In the genomic region with DNA sequence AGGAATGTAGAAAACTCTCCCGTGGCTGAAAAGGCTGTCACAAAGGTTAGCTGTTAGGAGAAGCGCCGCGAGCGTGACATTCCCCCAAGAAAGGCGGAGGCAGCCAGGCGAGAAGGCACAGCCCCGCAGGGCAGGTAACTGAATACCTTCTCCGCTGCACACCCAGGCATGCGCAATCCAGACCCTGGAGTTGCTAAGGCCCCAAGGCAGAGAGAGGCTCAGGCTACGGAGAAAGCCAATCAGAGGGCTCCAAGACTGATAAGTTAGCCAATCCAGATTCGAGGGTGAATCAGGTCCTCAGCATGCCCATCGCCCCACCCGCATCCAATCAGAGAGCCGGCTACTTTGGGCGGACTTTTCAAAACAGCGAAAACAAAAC, we compare ENCODE assay signal across 8 cellular contexts. TPM values are rescaled to one million over a fixed set of nuclear protein-coding genes. Genes with fewer than 3 reads are reported as not detected.
DNase-seq lines count a peak whose midpoint lies in the region; ATAC-seq and TF ChIP-seq lines count a peak whose summit lies in the region.

No MANE protein-coding gene starts in this region.

- TF ChIP-seq POLR2A in gastroesophageal sphincter (IDR thresholded peaks at IDR 0.05): no peak

- H3K4me3 ChIP-seq in HAP-1: peak overlapping the region; percentile 84
- H3K4me3 ChIP-seq in MG63: peak overlapping the region; percentile 89
- H3K4me3 ChIP-seq in gastroesophageal sphincter: peak overlapping the region; percentile 73 to 98
- H3K4me3 ChIP-seq in neutrophil (ENCODE audit: low read depth in 1 of 2, low read length in 1 of 2): peak overlapping the region; percentile 99

- CTCF ChIA-PET in activated naive CD4-positive, alpha-beta T cell treated with anti-CD3 and anti-CD28 coated beads, Interleukin-2, amount 10 ng/mL, durations not matched to agents 7 days and 5 days (lab: Charles Lee): interaction anchor here (1.0 to 3.1 kb wide), 3 partner anchors 47 to 61 kb away, joined by 3 to 15 read pairs (median 7); no protein-coding TSS in a partner anchor

- peak overlapping the region; percentile 97 for H3K27ac Mint-ChIP-seq in activated naive CD4-positive, alpha-beta T cell treated with anti-CD3 and anti-CD28 coated beads, Interleukin-2, amount 10 ng/mL, durations not matched to agents 7 days and 5 days

- H3K9me3 ChIP-seq in HAP-1: no peaks in the 10 kb centered on the region
- H3K9me3 ChIP-seq in MG63: no peaks in the 10 kb centered on the region
- H3K9me3 ChIP-seq in gastroesophageal sphincter: no peaks in the 10 kb centered on the region
- no peaks in the 10 kb centered on the region for H3K9me3 ChIP-seq in neutrophil

- peak overlapping the region; percentile 91 for H3K4me3 Mint-ChIP-seq in activated naive CD4-positive, alpha-beta T cell treated with anti-CD3 and anti-CD28 coated beads, Interleukin-2, amount 10 ng/mL, durations not matched to agents 7 days and 5 days

- peaks cover 8% of the 10 kb centered on the region for H3K27me3 Mint-ChIP-seq in activated naive CD4-positive, alpha-beta T cell treated with anti-CD3 and anti-CD28 coated beads, Interleukin-2, amount 10 ng/mL, durations not matched to agents 7 days and 5 days

- in situ Hi-C loops in HAP-1 (cut with MboI; ENCODE audit: low sequenced_read_pairs): loop anchor here (10.0 kb wide), 1 partner anchor 82 kb away; a partner anchor contains a TSS

- no peak for TF ChIP-seq EP300 in gastroesophageal sphincter (IDR thresholded peaks at IDR 0.05)

- peaks cover 13% of the 10 kb centered on the region for H3K36me3 Mint-ChIP-seq in activated naive CD4-positive, alpha-beta T cell treated with anti-CD3 and anti-CD28 coated beads, Interleukin-2, amount 10 ng/mL, durations not matched to agents 7 days and 5 days

- TF ChIP-seq CTCF in gastroesophageal sphincter (IDR thresholded peaks at IDR 0.05) (no peak), neutrophil (IDR thresholded peaks at IDR 0.05) (peak; percentile 10)

- DNase-seq in GDM1 (lab: John Stamatoyannopoulos, UW): peak; percentile 97
- DNase-seq in HAP-1 (ENCODE audit: low spot score in 2 of 2): peak; percentile 97 to 99
- DNase-seq in MG63: peak; percentile 92
- DNase-seq in SHP77 (lab: John Stamatoyannopoulos, UW): peak; percentile 99
- DNase-seq in activated naive CD4-positive, alpha-beta T cell treated with anti-CD3 and anti-CD28 coated beads, Interleukin-2, amount 10 ng/mL, durations not matched to agents 7 days and 5 days: peak; percentile 97
- DNase-seq in superior temporal gyrus (ENCODE audit: extremely low spot score): peak; percentile 100

- H3K27me3 ChIP-seq in HAP-1 (ENCODE audit: low read depth) (no peaks in the 10 kb centered on the region), MG63 (no peaks in the 10 kb centered on the region), gastroesophageal sphincter (no peaks in the 10 kb centered on the region), neutrophil (no peaks in the 10 kb centered on the region)

- H3K4me1 Mint-ChIP-seq in activated naive CD4-positive, alpha-beta T cell treated with anti-CD3 and anti-CD28 coated beads, Interleukin-2, amount 10 ng/mL, durations not matched to agents 7 days and 5 days: peaks cover 39% of the 10 kb centered on the region

- peaks cover 17% of the 10 kb centered on the region for H3K36me3 ChIP-seq in HAP-1 (replicated peaks)
- no peaks in the 10 kb centered on the region for H3K36me3 ChIP-seq in MG63
- H3K36me3 ChIP-seq in gastroesophageal sphincter: peaks cover 0 to 22% of the 10 kb centered on the region in 2 donors
- peaks cover 34% of the 10 kb centered on the region for H3K36me3 ChIP-seq in neutrophil

- 0% methylated on average over 13 to 15 of the region's 17 CpGs for WGBS in gastroesophageal sphincter (ENCODE audit: low coverage in 1 of 2), 2 donors

- H3K9me3 Mint-ChIP-seq in activated naive CD4-positive, alpha-beta T cell treated with anti-CD3 and anti-CD28 coated beads, Interleukin-2, amount 10 ng/mL, durations not matched to agents 7 days and 5 days: no peaks in the 10 kb centered on the region

- peak overlapping the region; percentile 80 to 98 (median 90) for H3K27ac ChIP-seq in gastroesophageal sphincter
- peak overlapping the region; percentile 99 for H3K27ac ChIP-seq in neutrophil

- H3K4me1 ChIP-seq in HAP-1: peaks cover 22% of the 10 kb centered on the region
- peaks cover 0 to 31% (median 7%) of the 10 kb centered on the region in 3 donors for H3K4me1 ChIP-seq in gastroesophageal sphincter
- peaks cover 41 to 42% of the 10 kb centered on the region in 2 experiments for H3K4me1 ChIP-seq in neutrophil (ENCODE audit: control insufficient read depth in 1 of 2, insufficient read depth in 1 of 2, low read depth in 1 of 2, low read length in 1 of 2)

- peak; percentile 95 for ATAC-seq in gastroesophageal sphincter

RNA-seq across cellular contexts. Expression of a gene that starts 0.5 kb away (rescaled TPM):
- total RNA-seq in MG63 (2014; rRNA removed; shearing (Covaris generic); ENCODE audit: low replicate concordance): 10.1 and 19.2 TPM in 2 replicates
- total RNA-seq in gastroesophageal sphincter: 10 to 100 TPM; 19.3 to 27.1 (median 22.4) TPM

Comparison
In these comparisons a context has a peak if more than half of its experiments do, and no peak if none do; other contexts are left out.
1. Peak in every context shown above with its lines: DNase-seq, ATAC-seq, H3K4me3 ChIP-seq and H3K27ac ChIP-seq.